Comparison of ENCODE assay signal across 1 cellular context in the genomic region with DNA sequence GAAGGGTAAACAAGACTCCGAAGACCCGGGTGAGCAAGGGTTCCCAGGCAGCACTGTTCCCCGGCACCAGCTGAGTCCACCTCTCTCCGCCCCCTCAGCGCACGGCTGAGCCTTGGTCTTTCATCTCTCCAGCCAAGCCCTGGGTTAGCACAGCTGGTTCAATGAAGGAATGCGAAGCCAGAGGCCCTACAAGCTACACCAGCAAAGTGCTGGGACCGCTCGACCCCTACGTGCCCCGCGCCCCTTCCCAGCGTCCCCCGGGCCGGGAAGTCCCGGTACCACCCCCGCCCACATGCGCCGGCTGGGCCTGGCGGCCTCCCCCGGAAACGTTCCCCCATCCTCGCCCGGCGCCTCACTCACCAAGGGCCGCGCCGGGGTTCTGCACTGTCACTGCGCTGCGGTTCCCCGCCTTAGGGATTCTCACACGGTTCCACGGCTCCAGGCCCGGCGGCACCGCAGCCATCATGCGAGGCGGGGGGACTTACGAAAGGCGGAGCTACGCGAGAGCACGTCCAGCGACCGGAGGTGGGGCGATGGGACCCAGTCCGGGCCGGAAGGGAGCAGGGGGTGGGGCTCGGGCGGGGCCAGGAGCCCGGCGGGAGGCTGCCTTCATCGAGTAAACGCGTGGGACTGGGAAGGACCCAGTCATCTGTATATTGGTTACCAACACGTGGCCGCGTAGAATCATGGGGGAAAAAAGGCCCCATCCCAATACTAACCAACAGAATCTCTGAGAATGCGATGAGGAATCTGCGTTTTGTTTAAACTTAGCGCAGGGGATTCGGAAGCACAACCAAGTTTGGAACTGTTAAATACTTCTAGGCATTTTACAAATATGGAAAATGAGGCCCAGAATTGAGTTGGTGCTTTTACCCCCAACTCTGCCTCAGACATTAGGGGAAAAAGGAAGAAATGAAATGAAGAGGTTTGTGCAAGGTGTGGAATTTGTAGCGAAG.
A peak's percentile ranks its signal among the peaks of the same experiment; 100 is the strongest.
TF ChIP-seq lines count a peak whose summit lies in the region.

No MANE protein-coding gene starts in this region.

TF ChIP-seq in HepG2, 621 proteins besides CTCF, POLR2A, EP300 and RAD21 (continued from another document):
- TF ChIP-seq HNF4A (CRISPR knock-in tag; IDR thresholded peaks at IDR 0.05) (no peak), ZNF724P (CRISPR knock-in tag; IDR thresholded peaks at IDR 0.05; ENCODE audit: borderline replicate concordance) (peak; percentile 67; the same call in 1 of the 2 replicates), GATAD2A (CRISPR knock-in tag; IDR thresholded peaks at IDR 0.05) (peak; percentile 52), TGIF2 (CRISPR knock-in tag; IDR thresholded peaks at IDR 0.05) (peak; percentile 47; the same call in 1 of the 2 replicates), ZNF589 (CRISPR knock-in tag; conservative IDR thresholded peaks at IDR 0.05) (peak; percentile 82; the same call in 1 of the 2 replicates), ZNF451 (CRISPR knock-in tag; IDR thresholded peaks at IDR 0.05) (no peak), MIER3 (CRISPR knock-in tag; IDR thresholded peaks at IDR 0.05; ENCODE audit: borderline replicate concordance) (0 out of 2 replicates have a peak, but pooled peaks have one; percentile 75), ZNF782 (CRISPR knock-in tag; IDR thresholded peaks at IDR 0.05; ENCODE audit: borderline replicate concordance) (0 out of 2 replicates have a peak, but pooled peaks have one; percentile 58), PCBP1 (IDR thresholded peaks at IDR 0.05; ENCODE audit: borderline replicate concordance, low read depth, low read length) (0 out of 2 replicates have a peak, but pooled peaks have one; percentile 32), POLR2G (IDR thresholded peaks at IDR 0.05; ENCODE audit: low read depth, low read length) (peak; percentile 89), ZNF737 (CRISPR knock-in tag; IDR thresholded peaks at IDR 0.05; ENCODE audit: borderline replicate concordance) (no peak), ZNF44 (CRISPR knock-in tag; IDR thresholded peaks at IDR 0.05) (peak; percentile 86; the same call in 1 of the 2 replicates), ISX (CRISPR knock-in tag; conservative IDR thresholded peaks at IDR 0.05) (peak; percentile 45; the same call in 1 of the 2 replicates), ZNF562 (CRISPR knock-in tag; IDR thresholded peaks at IDR 0.05; ENCODE audit: borderline replicate concordance) (0 out of 2 replicates have a peak, but pooled peaks have one; percentile 69), HNRNPH1 (optimal IDR thresholded peaks at IDR 0.05; ENCODE audit: low read depth, low read length) (no peak), NKX3-1 (CRISPR knock-in tag; IDR thresholded peaks at IDR 0.05) (peak; percentile 72; the same call in 1 of the 2 replicates), ZNF546 (CRISPR knock-in tag; conservative IDR thresholded peaks at IDR 0.05) (peak; percentile 32; the same call in 1 of the 2 replicates), HNRNPL (IDR thresholded peaks at IDR 0.05; ENCODE audit: low read depth, low read length) (no peak), ELF3 (CRISPR knock-in tag; IDR thresholded peaks at IDR 0.05) (peak; percentile 33), ZNF547 (CRISPR knock-in tag; IDR thresholded peaks at IDR 0.05) (peak; percentile 79; the same call in 1 of the 2 replicates)
- TF ChIP-seq, protein P1, sequence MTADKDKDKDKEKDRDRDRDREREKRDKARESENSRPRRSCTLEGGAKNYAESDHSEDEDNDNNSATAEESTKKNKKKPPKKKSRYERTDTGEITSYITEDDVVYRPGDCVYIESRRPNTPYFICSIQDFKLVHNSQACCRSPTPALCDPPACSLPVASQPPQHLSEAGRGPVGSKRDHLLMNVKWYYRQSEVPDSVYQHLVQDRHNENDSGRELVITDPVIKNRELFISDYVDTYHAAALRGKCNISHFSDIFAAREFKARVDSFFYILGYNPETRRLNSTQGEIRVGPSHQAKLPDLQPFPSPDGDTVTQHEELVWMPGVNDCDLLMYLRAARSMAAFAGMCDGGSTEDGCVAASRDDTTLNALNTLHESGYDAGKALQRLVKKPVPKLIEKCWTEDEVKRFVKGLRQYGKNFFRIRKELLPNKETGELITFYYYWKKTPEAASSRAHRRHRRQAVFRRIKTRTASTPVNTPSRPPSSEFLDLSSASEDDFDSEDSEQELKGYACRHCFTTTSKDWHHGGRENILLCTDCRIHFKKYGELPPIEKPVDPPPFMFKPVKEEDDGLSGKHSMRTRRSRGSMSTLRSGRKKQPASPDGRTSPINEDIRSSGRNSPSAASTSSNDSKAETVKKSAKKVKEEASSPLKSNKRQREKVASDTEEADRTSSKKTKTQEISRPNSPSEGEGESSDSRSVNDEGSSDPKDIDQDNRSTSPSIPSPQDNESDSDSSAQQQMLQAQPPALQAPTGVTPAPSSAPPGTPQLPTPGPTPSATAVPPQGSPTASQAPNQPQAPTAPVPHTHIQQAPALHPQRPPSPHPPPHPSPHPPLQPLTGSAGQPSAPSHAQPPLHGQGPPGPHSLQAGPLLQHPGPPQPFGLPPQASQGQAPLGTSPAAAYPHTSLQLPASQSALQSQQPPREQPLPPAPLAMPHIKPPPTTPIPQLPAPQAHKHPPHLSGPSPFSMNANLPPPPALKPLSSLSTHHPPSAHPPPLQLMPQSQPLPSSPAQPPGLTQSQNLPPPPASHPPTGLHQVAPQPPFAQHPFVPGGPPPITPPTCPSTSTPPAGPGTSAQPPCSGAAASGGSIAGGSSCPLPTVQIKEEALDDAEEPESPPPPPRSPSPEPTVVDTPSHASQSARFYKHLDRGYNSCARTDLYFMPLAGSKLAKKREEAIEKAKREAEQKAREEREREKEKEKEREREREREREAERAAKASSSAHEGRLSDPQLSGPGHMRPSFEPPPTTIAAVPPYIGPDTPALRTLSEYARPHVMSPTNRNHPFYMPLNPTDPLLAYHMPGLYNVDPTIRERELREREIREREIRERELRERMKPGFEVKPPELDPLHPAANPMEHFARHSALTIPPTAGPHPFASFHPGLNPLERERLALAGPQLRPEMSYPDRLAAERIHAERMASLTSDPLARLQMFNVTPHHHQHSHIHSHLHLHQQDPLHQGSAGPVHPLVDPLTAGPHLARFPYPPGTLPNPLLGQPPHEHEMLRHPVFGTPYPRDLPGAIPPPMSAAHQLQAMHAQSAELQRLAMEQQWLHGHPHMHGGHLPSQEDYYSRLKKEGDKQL (CRISPR knock-in tag; IDR thresholded peaks at IDR 0.05; ENCODE audit: low read depth): no peak
- TF ChIP-seq, protein P2, sequence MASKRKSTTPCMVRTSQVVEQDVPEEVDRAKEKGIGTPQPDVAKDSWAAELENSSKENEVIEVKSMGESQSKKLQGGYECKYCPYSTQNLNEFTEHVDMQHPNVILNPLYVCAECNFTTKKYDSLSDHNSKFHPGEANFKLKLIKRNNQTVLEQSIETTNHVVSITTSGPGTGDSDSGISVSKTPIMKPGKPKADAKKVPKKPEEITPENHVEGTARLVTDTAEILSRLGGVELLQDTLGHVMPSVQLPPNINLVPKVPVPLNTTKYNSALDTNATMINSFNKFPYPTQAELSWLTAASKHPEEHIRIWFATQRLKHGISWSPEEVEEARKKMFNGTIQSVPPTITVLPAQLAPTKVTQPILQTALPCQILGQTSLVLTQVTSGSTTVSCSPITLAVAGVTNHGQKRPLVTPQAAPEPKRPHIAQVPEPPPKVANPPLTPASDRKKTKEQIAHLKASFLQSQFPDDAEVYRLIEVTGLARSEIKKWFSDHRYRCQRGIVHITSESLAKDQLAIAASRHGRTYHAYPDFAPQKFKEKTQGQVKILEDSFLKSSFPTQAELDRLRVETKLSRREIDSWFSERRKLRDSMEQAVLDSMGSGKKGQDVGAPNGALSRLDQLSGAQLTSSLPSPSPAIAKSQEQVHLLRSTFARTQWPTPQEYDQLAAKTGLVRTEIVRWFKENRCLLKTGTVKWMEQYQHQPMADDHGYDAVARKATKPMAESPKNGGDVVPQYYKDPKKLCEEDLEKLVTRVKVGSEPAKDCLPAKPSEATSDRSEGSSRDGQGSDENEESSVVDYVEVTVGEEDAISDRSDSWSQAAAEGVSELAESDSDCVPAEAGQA (IDR thresholded peaks at IDR 0.05; ENCODE audit: low read depth): 0 out of 2 replicates have a peak, but pooled peaks have one; percentile 25
- TF ChIP-seq, protein P2 (CRISPR knock-in tag; IDR thresholded peaks at IDR 0.05; ENCODE audit: borderline replicate concordance): 0 out of 2 replicates have a peak, but pooled peaks have one; percentile 21
- TF ChIP-seq, protein P3, sequence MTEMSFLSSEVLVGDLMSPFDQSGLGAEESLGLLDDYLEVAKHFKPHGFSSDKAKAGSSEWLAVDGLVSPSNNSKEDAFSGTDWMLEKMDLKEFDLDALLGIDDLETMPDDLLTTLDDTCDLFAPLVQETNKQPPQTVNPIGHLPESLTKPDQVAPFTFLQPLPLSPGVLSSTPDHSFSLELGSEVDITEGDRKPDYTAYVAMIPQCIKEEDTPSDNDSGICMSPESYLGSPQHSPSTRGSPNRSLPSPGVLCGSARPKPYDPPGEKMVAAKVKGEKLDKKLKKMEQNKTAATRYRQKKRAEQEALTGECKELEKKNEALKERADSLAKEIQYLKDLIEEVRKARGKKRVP (CRISPR knock-in tag; IDR thresholded peaks at IDR 0.05): peak in 1 of 2 experiments; percentile 67; a peak in 2 of 4 replicates
- TF ChIP-seq, protein P4, sequence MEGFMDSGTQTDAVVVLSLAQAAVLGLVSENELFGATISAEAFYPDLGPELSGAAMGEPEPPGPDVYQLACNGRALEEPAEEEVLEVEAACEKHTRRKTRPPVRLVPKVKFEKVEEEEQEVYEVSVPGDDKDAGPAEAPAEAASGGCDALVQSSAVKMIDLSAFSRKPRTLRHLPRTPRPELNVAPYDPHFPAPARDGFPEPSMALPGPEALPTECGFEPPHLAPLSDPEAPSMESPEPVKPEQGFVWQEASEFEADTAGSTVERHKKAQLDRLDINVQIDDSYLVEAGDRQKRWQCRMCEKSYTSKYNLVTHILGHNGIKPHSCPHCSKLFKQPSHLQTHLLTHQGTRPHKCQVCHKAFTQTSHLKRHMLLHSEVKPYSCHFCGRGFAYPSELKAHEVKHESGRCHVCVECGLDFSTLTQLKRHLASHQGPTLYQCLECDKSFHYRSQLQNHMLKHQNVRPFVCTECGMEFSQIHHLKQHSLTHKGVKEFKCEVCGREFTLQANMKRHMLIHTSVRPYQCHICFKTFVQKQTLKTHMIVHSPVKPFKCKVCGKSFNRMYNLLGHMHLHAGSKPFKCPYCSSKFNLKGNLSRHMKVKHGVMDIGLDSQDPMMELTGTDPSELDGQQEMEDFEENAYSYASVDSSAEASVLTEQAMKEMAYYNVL (CRISPR knock-in tag; IDR thresholded peaks at IDR 0.05; ENCODE audit: borderline replicate concordance): peak; percentile 85
- TF ChIP-seq, protein P5, sequence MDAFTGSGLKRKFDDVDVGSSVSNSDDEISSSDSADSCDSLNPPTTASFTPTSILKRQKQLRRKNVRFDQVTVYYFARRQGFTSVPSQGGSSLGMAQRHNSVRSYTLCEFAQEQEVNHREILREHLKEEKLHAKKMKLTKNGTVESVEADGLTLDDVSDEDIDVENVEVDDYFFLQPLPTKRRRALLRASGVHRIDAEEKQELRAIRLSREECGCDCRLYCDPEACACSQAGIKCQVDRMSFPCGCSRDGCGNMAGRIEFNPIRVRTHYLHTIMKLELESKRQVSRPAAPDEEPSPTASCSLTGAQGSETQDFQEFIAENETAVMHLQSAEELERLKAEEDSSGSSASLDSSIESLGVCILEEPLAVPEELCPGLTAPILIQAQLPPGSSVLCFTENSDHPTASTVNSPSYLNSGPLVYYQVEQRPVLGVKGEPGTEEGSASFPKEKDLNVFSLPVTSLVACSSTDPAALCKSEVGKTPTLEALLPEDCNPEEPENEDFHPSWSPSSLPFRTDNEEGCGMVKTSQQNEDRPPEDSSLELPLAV (CRISPR knock-in tag; conservative IDR thresholded peaks at IDR 0.05; ENCODE audit: low read depth): 0 out of 2 replicates have a peak, but pooled peaks have one; percentile 61
- TF ChIP-seq, protein P6, sequence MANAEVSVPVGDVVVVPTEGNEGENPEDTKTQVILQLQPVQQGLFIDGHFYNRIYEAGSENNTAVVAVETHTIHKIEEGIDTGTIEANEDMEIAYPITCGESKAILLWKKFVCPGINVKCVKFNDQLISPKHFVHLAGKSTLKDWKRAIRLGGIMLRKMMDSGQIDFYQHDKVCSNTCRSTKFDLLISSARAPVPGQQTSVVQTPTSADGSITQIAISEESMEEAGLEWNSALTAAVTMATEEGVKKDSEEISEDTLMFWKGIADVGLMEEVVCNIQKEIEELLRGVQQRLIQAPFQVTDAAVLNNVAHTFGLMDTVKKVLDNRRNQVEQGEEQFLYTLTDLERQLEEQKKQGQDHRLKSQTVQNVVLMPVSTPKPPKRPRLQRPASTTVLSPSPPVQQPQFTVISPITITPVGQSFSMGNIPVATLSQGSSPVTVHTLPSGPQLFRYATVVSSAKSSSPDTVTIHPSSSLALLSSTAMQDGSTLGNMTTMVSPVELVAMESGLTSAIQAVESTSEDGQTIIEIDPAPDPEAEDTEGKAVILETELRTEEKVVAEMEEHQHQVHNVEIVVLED (CRISPR knock-in tag; IDR thresholded peaks at IDR 0.05; ENCODE audit: borderline replicate concordance): peak; percentile 96
- TF ChIP-seq, protein P7, sequence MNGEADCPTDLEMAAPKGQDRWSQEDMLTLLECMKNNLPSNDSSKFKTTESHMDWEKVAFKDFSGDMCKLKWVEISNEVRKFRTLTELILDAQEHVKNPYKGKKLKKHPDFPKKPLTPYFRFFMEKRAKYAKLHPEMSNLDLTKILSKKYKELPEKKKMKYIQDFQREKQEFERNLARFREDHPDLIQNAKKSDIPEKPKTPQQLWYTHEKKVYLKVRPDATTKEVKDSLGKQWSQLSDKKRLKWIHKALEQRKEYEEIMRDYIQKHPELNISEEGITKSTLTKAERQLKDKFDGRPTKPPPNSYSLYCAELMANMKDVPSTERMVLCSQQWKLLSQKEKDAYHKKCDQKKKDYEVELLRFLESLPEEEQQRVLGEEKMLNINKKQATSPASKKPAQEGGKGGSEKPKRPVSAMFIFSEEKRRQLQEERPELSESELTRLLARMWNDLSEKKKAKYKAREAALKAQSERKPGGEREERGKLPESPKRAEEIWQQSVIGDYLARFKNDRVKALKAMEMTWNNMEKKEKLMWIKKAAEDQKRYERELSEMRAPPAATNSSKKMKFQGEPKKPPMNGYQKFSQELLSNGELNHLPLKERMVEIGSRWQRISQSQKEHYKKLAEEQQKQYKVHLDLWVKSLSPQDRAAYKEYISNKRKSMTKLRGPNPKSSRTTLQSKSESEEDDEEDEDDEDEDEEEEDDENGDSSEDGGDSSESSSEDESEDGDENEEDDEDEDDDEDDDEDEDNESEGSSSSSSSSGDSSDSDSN (CRISPR knock-in tag; IDR thresholded peaks at IDR 0.05): peak; percentile 90
